11 cellular contexts compared by ENCODE assay signal in genomic region chr1:183235503-183235902, GRCh38. TPM values are rescaled to one million over a fixed set of nuclear protein-coding genes. Genes with fewer than 3 reads are reported as not detected.
A peak's percentile ranks its signal among the peaks of the same experiment; 100 is the strongest.
DNase-seq lines count a peak whose midpoint lies in the region; ATAC-seq and TF ChIP-seq lines count a peak whose summit lies in the region.
"Had no signal": no experiment of that assay in that cellular context is flagged by ENCODE, and none has a peak within 500 bp of the region (broad histone marks: within the 10 kb centered on the region; RNA-seq: fewer than 3 reads in every experiment).

No MANE protein-coding gene starts in this region.

- peaks cover 25% of the 10 kb centered on the region for H3K4me1 ChIP-seq in left ventricle myocardium inferior
- H3K4me1 ChIP-seq in muscle layer of duodenum (ENCODE audit: control insufficient read depth in 1 of 2, insufficient read depth in 2 of 2, low read length in 2 of 2): peaks cover 0 to 5% of the 10 kb centered on the region in 2 donors
- H3K4me1 ChIP-seq in vagina: peaks cover 22% of the 10 kb centered on the region

- TF ChIP-seq CTCF in left ventricle myocardium inferior (IDR thresholded peaks at IDR 0.05; ENCODE audit: borderline replicate concordance) (no peak), vagina (IDR thresholded peaks at IDR 0.05) (no peak)

- ATAC-seq in Right ventricle myocardium inferior (no peak), HG03460 (IDR thresholded peaks at IDR 0.05; ENCODE audit: unreplicated experiment) (no peak)
- ATAC-seq: GM12878 had no signal

- no peaks in the 10 kb centered on the region for H3K9me3 ChIP-seq in left ventricle myocardium inferior (replicated peaks)
- no peaks in the 10 kb centered on the region for H3K9me3 ChIP-seq in muscle layer of duodenum (ENCODE audit: control insufficient read depth in 1 of 2, low read length in 2 of 2)
- H3K9me3 ChIP-seq in vagina: no peaks in the 10 kb centered on the region

- H3K36me3 ChIP-seq in left ventricle myocardium inferior (no peaks in the 10 kb centered on the region), muscle layer of duodenum (ENCODE audit: control insufficient read depth in 1 of 2, insufficient read depth in 2 of 2, low read length in 2 of 2) (no peaks in the 10 kb centered on the region), vagina (no peaks in the 10 kb centered on the region)

- no peak for TF ChIP-seq POLR2A in vagina (IDR thresholded peaks at IDR 0.05)

- H3K27ac ChIP-seq in left ventricle myocardium inferior (replicated peaks) (peak overlapping the region; percentile 86), cingulate gyrus (ENCODE audit: low read depth, low read length) (peak overlapping the region; percentile 48), muscle layer of duodenum (ENCODE audit: low read length) (peak overlapping the region; percentile 74), vagina (peak overlapping the region; percentile 87)

- peak overlapping the region; percentile 52 for H3K4me3 ChIP-seq in left ventricle myocardium inferior
- H3K4me3 ChIP-seq in muscle layer of duodenum (ENCODE audit: low read depth in 1 of 2, low read length in 2 of 2): peak overlapping the region in 1 of 2 donors; percentile 53
- peak overlapping the region; percentile 8 to 27 for H3K4me3 ChIP-seq in vagina
- H3K4me3 ChIP-seq: GM12878 had no signal

- intact Hi-C loops in left ventricle myocardium inferior (cut with micrococcal nuclease) (no loop called here), Right ventricle myocardium inferior (cut with DNase I) (loop anchor here (5.0 kb wide), 1 partner anchor 213 kb away; the partner anchor contains the start of gene LAMC1), vagina (cut with DNase I) (loop anchor here (10.0 kb wide), 1 partner anchor 271 kb away; no protein-coding TSS in a partner anchor), posterior vena cava (cut with DNase I) (no loop called here)

- DNase-seq in left ventricle myocardium inferior: no peak
- DNase-seq in Right ventricle myocardium inferior (ENCODE audit: missing footprints): no peak
- no peak for DNase-seq in vagina (ENCODE audit: extremely low spot score in 2 of 2)
- DNase-seq in activated CD4-positive, CD25-positive, alpha-beta regulatory T cell treated with anti-CD3 and anti-CD28 coated beads, Interleukin-2, amount 50 U/mL, for 72 hours: no peak
- no peak for DNase-seq in posterior vena cava (ENCODE audit: low spot score)
- DNase-seq: activated CD4-positive, alpha-beta T cell treated with anti-CD3 and anti-CD28 coated beads, Interleukin-2, amount 50 U/mL, for 1 hour; AML-193 had no signal

- no peaks in the 10 kb centered on the region for H3K27me3 ChIP-seq in left ventricle myocardium inferior (ENCODE audit: low read depth)
- H3K27me3 ChIP-seq in muscle layer of duodenum (ENCODE audit: low read depth, low read length): no peaks in the 10 kb centered on the region
- H3K27me3 ChIP-seq in vagina: no peaks in the 10 kb centered on the region

RNA-seq across cellular contexts. Expression of gene LAMC2, which starts 49.4 kb away (rescaled TPM):
- total RNA-seq in left ventricle myocardium inferior (1.2 TPM), Right ventricle myocardium inferior (3.8 TPM), vagina (13.3 TPM), posterior vena cava (1 to 10 TPM; 1.7 to 2.9 TPM)

Comparison
In these comparisons a context has a peak if more than half of its experiments do, and no peak if none do; other contexts are left out.
1. intact Hi-C loops: an anchor here in Right ventricle myocardium inferior (5.0 kb wide) and vagina (10.0 kb wide); none called in left ventricle myocardium inferior and posterior vena cava.